Comparison of ENCODE assay signal across 8 cellular contexts in genomic region chr22:21643533-21644357, GRCh38. TPM values are rescaled to one million over a fixed set of nuclear protein-coding genes. Genes with fewer than 3 reads are reported as not detected.
A peak's percentile ranks its signal among the peaks of the same experiment; 100 is the strongest.
DNase-seq lines count a peak whose midpoint lies in the region; ATAC-seq and TF ChIP-seq lines count a peak whose summit lies in the region.

No MANE protein-coding gene starts in this region.

- no peak for ATAC-seq in GM19324 (IDR thresholded peaks at IDR 0.05; ENCODE audit: low FRiP score, unreplicated experiment)

- H3K36me3 Mint-ChIP-seq in CD14-positive monocyte (peaks cover 18 to 35% of the 10 kb centered on the region in 2 donors), mesothelial cell of epicardium (peaks cover 11% of the 10 kb centered on the region)
- H3K36me3 Mint-ChIP-seq in activated naive CD8-positive, alpha-beta T cell, result peaks cover 8% of the 10 kb centered on the region

- POLR2A ChIA-PET in HEK293 (lab: Yijun Ruan, JAX), result interaction anchor here (1.2 to 3.0 kb wide), 4 partner anchors 8 to 70 kb away, joined by 3 to 50 read pairs (median 21); partner anchors contain the start of genes CCDC116 and YDJC

- no peaks in the 10 kb centered on the region for H3K4me1 ChIP-seq in HEK293 (ENCODE audit: control insufficient read depth, insufficient read depth, low read length)
- H3K4me1 ChIP-seq in tibial artery, result peaks cover 0 to 29% (median 21%) of the 10 kb centered on the region in 4 donors

- H3K27ac ChIP-seq in HEK293 (ENCODE audit: extremely low read depth, low read depth, low read length) (no peak overlapping the region), tibial artery (no peak overlapping the region)

- CTCF ChIA-PET in HEK293 (lab: Yijun Ruan, JAX), result interaction anchor here (0.6 to 3.3 kb wide), 14 partner anchors 9 to 296 kb away, joined by 3 to 109 read pairs (median 5); partner anchors contain the start of genes CCDC116 and YDJC

- intact Hi-C loops in CD14-positive monocyte (cut with micrococcal nuclease), result no loop called here
- intact Hi-C loops in tibial artery (cut with DNase I; ENCODE audit: low total_unique reads), result no loop called here

- peaks cover 0 to 34% of the 10 kb centered on the region in 2 experiments; a peak in 2 of 3 replicates for H3K36me3 ChIP-seq in HEK293 (ENCODE audit: control insufficient read depth in 2 of 2, insufficient read depth in 1 of 2, low read length in 2 of 2)
- peaks cover 0 to 8% (median 7%) of the 10 kb centered on the region in 3 donors for H3K36me3 ChIP-seq in tibial artery

- peaks cover 31% of the 10 kb centered on the region for H3K4me1 Mint-ChIP-seq in CD14-positive monocyte
- peaks cover 29% of the 10 kb centered on the region for H3K4me1 Mint-ChIP-seq in activated naive CD8-positive, alpha-beta T cell (ENCODE audit: low read depth)
- H3K4me1 Mint-ChIP-seq in mesothelial cell of epicardium, result peaks cover 19% of the 10 kb centered on the region

- H3K4me3 Mint-ChIP-seq in CD14-positive monocyte (peak overlapping the region; percentile 78 to 86), mesothelial cell of epicardium (peak overlapping the region; percentile 78)
- H3K4me3 Mint-ChIP-seq in activated naive CD8-positive, alpha-beta T cell, result peak overlapping the region; percentile 93

- H3K4me3 ChIP-seq in HEK293 (ENCODE audit: low read depth, low read length) (no peak overlapping the region), tibial artery (peak overlapping the region in 1 of 2 donors; percentile 94)

- H3K27ac Mint-ChIP-seq in CD14-positive monocyte, result peak overlapping the region in 1 of 7 donors; percentile 78
- peak overlapping the region; percentile 28 for H3K27ac Mint-ChIP-seq in activated naive CD8-positive, alpha-beta T cell
- no peak overlapping the region for H3K27ac Mint-ChIP-seq in mesothelial cell of epicardium

- no peak for TF ChIP-seq CTCF in CD14-positive monocyte (IDR thresholded peaks at IDR 0.05)
- TF ChIP-seq CTCF in HEK293 (tag by site-specific recombination; IDR thresholded peaks at IDR 0.05), result no peak
- TF ChIP-seq CTCF in mesothelial cell of epicardium (IDR thresholded peaks at IDR 0.05; ENCODE audit: unreplicated experiment), result no peak
- TF ChIP-seq CTCF in tibial artery (IDR thresholded peaks at IDR 0.05), result no peak

- peaks cover 0 to 3% (median 1%) of the 10 kb centered on the region in 3 donors for H3K27me3 Mint-ChIP-seq in CD14-positive monocyte (ENCODE audit: low read depth in 3 of 3)
- no peaks in the 10 kb centered on the region for H3K27me3 Mint-ChIP-seq in activated naive CD8-positive, alpha-beta T cell
- peaks cover 6% of the 10 kb centered on the region for H3K27me3 Mint-ChIP-seq in mesothelial cell of epicardium (ENCODE audit: low read depth)

- DNase-seq in CD14-positive monocyte (ENCODE audit: low spot score), result no peak
- no peak for DNase-seq in mesothelial cell of epicardium (ENCODE audit: low spot score in 2 of 2, unreplicated experiment in 2 of 2)
- DNase-seq in DMS114 treated with DMSO at 0.1 percent for 48 hours (lab: John Stamatoyannopoulos, UW; ENCODE audit: unreplicated experiment), result no peak
- DNase-seq in HuH-7.5 (ENCODE audit: low spot score), result no peak
- no peak for DNase-seq in tibial artery

- H3K9me3 Mint-ChIP-seq in CD14-positive monocyte (peaks cover 0 to 1% (median 0%) of the 10 kb centered on the region in 7 donors), mesothelial cell of epicardium (no peaks in the 10 kb centered on the region)
- no peaks in the 10 kb centered on the region for H3K9me3 Mint-ChIP-seq in activated naive CD8-positive, alpha-beta T cell (ENCODE audit: low read depth)

- H3K9me3 ChIP-seq in HEK293 (ENCODE audit: control insufficient read depth, insufficient read depth, low read depth, low read length) (no peaks in the 10 kb centered on the region), tibial artery (no peaks in the 10 kb centered on the region)

- no peaks in the 10 kb centered on the region for H3K27me3 ChIP-seq in tibial artery

TF ChIP-seq in HEK293, 187 proteins besides CTCF, POLR2A, EP300 and RAD21:
- TF ChIP-seq EGR2 (tag by site-specific recombination; IDR thresholded peaks at IDR 0.05; ENCODE audit: low read depth) (0 out of 2 replicates have a peak, but pooled peaks have one; percentile 23), AEBP2 (tag by site-specific recombination; IDR thresholded peaks at IDR 0.05; ENCODE audit: borderline replicate concordance) (no peak)
TF ChIP-seq in HEK293: peak in this region for 1.

RNA-seq across cellular contexts. Expression of gene SDF2L1, which starts 1.6 kb away (rescaled TPM):
- 10 to 100 TPM; 44.7 to 46.2 TPM for polyA plus RNA-seq in CD14-positive monocyte
- total RNA-seq in mesothelial cell of epicardium, result 19.6 to 22.1 TPM (median 20.2 TPM) in 3 replicates

RNA-seq across cellular contexts. Expression of gene CCDC116, which starts 11.2 kb away (rescaled TPM):
- polyA plus RNA-seq in CD14-positive monocyte, result not detected
- total RNA-seq in mesothelial cell of epicardium, result 0.78 to 1.3 TPM (median 0.84 TPM) in 3 replicates

RNA-seq across cellular contexts. Expression of gene YDJC, which starts 13.9 kb away (rescaled TPM):
- 10 to 100 TPM; 26.5 to 32.9 TPM for polyA plus RNA-seq in CD14-positive monocyte
- 25.3 to 26.2 TPM (median 25.8 TPM) in 3 replicates for total RNA-seq in mesothelial cell of epicardium

RNA-seq across cellular contexts. Expression of gene PPIL2, which starts 22.1 kb away (rescaled TPM):
- 10 to 100 TPM in 1 of 2 donors, 1 to 10 TPM in 1; 8.9 to 16.8 TPM for polyA plus RNA-seq in CD14-positive monocyte
- 40.5 to 44.8 TPM (median 41.2 TPM) in 3 replicates for total RNA-seq in mesothelial cell of epicardium
